11 cellular contexts compared by ENCODE assay signal in the genomic region with DNA sequence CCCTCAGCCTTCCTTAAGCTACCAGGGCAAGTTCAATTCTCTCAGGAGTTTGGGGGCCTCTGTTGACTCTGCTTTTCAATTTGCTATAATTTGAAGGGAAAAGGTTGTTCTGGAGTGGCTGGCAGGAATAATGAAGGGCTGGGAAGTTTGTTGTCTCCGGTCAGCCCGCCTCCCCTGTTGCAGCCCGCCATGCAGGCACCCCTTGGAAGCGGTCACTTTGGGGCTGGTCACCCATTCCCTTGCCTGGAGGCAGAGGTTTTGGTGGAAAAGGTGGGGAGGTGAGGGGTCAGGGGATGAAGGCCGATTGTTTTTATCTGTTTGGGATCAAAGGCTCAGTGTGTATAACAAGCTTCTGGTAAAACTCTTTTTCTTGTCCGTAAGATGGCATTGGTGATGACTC.
DNase-seq lines count a peak whose midpoint lies in the region; ATAC-seq and TF ChIP-seq lines count a peak whose summit lies in the region.
"Had no signal": no experiment of that assay in that cellular context is flagged by ENCODE, and none has a peak within 500 bp of the region (broad histone marks: within the 10 kb centered on the region; RNA-seq: fewer than 3 reads in every experiment).

No MANE protein-coding gene starts in this region.

- no peak for DNase-seq in activated naive CD4-positive, alpha-beta T cell treated with anti-CD3 and anti-CD28 coated beads for 36 hours
- no peak for DNase-seq in activated naive CD4-positive, alpha-beta T cell treated with Interleukin-2 at 50 U/mL for 16 hours
- DNase-seq in Panc1 (ENCODE audit: low read depth, low spot score), result no peak
- DNase-seq in chondrocyte (ENCODE audit: low spot score), result peak; percentile 47
- no peak for DNase-seq in central memory CD4-positive, alpha-beta T cell
- DNase-seq: activated CD4-positive, CD25-positive, alpha-beta regulatory T cell treated with anti-CD3 and anti-CD28 coated beads, Interleukin-2, amount 50 U/mL, for 72 hours; activated effector memory CD4-positive, alpha-beta T cell treated with anti-CD3 and anti-CD28 coated beads, Interleukin-2, amount 50 U/mL, for 16 hours; effector CD4-positive, alpha-beta T cell had no signal

- H3K27me3 ChIP-seq in Panc1 (ENCODE audit: control insufficient read depth, insufficient read depth, low read length), result no peaks in the 10 kb centered on the region

- CTCF ChIA-PET in activated naive CD4-positive, alpha-beta T cell treated with anti-CD3 and anti-CD28 coated beads for 36 hours (lab: Charles Lee), result interaction anchor here (2.0 kb wide), 1 partner anchor 16 kb away, joined by 5 read pairs; no protein-coding TSS in a partner anchor
- CTCF ChIA-PET in Panc1 (lab: Charles Lee), result no interaction called here

- peak overlapping the region; percentile 78 for H3K27ac Mint-ChIP-seq in activated naive CD4-positive, alpha-beta T cell treated with anti-CD3 and anti-CD28 coated beads for 36 hours
- H3K27ac Mint-ChIP-seq in chondrocyte (ENCODE audit: unreplicated experiment), result no peak overlapping the region
- H3K27ac Mint-ChIP-seq in stimulated activated memory B cell treated with anti-CD40 and anti-IgM and Interleukin-4, amounts not matched to agents 10 μg/mL and 1 μg/mL and 100 μg/mL, for 72 hours, result peak overlapping the region; percentile 80

- peaks cover 2% of the 10 kb centered on the region for H3K36me3 Mint-ChIP-seq in activated naive CD4-positive, alpha-beta T cell treated with anti-CD3 and anti-CD28 coated beads for 36 hours (ENCODE audit: low read depth)
- H3K36me3 Mint-ChIP-seq in chondrocyte (ENCODE audit: low read depth), result no peaks in the 10 kb centered on the region
- no peaks in the 10 kb centered on the region for H3K36me3 Mint-ChIP-seq in stimulated activated memory B cell treated with anti-CD40 and anti-IgM and Interleukin-4, amounts not matched to agents 10 μg/mL and 1 μg/mL and 100 μg/mL, for 72 hours

- H3K4me3 Mint-ChIP-seq in activated naive CD4-positive, alpha-beta T cell treated with anti-CD3 and anti-CD28 coated beads for 36 hours, result peak overlapping the region; percentile 55
- no peak overlapping the region for H3K4me3 Mint-ChIP-seq in chondrocyte (ENCODE audit: unreplicated experiment)
- no peak overlapping the region for H3K4me3 Mint-ChIP-seq in stimulated activated memory B cell treated with anti-CD40 and anti-IgM and Interleukin-4, amounts not matched to agents 10 μg/mL and 1 μg/mL and 100 μg/mL, for 72 hours

- peak overlapping the region; percentile 67 for H3K27ac ChIP-seq in Panc1 (ENCODE audit: low read length)

- H3K36me3 ChIP-seq in Panc1 (ENCODE audit: control insufficient read depth, insufficient read depth, low read length), result no peaks in the 10 kb centered on the region

- peaks cover 74% of the 10 kb centered on the region for H3K4me1 ChIP-seq in Panc1 (ENCODE audit: control insufficient read depth, insufficient read depth, low read length)

- in situ Hi-C loops in Panc1 (cut with HindIII; ENCODE audit: low pct_unique_long_range_greater_than_20kb, low sequenced_read_pairs), result no loop called here

- POLR2A ChIA-PET in Panc1 (lab: Charles Lee), result no interaction called here

- BruUV-seq in Panc1 (replicated peaks; lab: Mats Ljungman, UMichigan), result no TSS peak

- H3K4me3 ChIP-seq in Panc1 (ENCODE audit: low read depth in 2 of 2, low read length in 2 of 2), result no peak overlapping the region

- intact Hi-C loops in activated naive CD4-positive, alpha-beta T cell treated with anti-CD3 and anti-CD28 coated beads for 36 hours (cut with micrococcal nuclease), result loop anchor here (1.0 kb wide), 4 partner anchors 15 to 78 kb away; no protein-coding TSS in a partner anchor
- intact Hi-C loops in Panc1 (cut with micrococcal nuclease; ENCODE audit: unreplicated experiment), result no loop called here

- H3K9me3 ChIP-seq in Panc1 (ENCODE audit: control insufficient read depth, insufficient read depth, low read depth, low read length), result no peaks in the 10 kb centered on the region

- H3K4me1 Mint-ChIP-seq in activated naive CD4-positive, alpha-beta T cell treated with anti-CD3 and anti-CD28 coated beads for 36 hours (ENCODE audit: low read depth), result peaks cover 81% of the 10 kb centered on the region
- peaks cover 55% of the 10 kb centered on the region for H3K4me1 Mint-ChIP-seq in chondrocyte (ENCODE audit: low read depth)
- H3K4me1 Mint-ChIP-seq in stimulated activated memory B cell treated with anti-CD40 and anti-IgM and Interleukin-4, amounts not matched to agents 10 μg/mL and 1 μg/mL and 100 μg/mL, for 72 hours, result peaks cover 94% of the 10 kb centered on the region

- no peaks in the 10 kb centered on the region for H3K9me3 Mint-ChIP-seq in activated naive CD4-positive, alpha-beta T cell treated with anti-CD3 and anti-CD28 coated beads for 36 hours
- no peaks in the 10 kb centered on the region for H3K9me3 Mint-ChIP-seq in chondrocyte (ENCODE audit: low read depth)
- no peaks in the 10 kb centered on the region for H3K9me3 Mint-ChIP-seq in stimulated activated memory B cell treated with anti-CD40 and anti-IgM and Interleukin-4, amounts not matched to agents 10 μg/mL and 1 μg/mL and 100 μg/mL, for 72 hours

- ATAC-seq in Panc1 (no peak), HG02763 (IDR thresholded peaks at IDR 0.05; ENCODE audit: unreplicated experiment) (no peak), GM18870 (IDR thresholded peaks at IDR 0.05; ENCODE audit: unreplicated experiment) (no peak)
- ATAC-seq in stimulated activated memory B cell treated with anti-CD40 and anti-IgM and Interleukin-4, amounts not matched to agents 10 μg/mL and 1 μg/mL and 100 μg/mL, for 72 hours, result no peak

- no peak for TF ChIP-seq CTCF in Panc1 (IDR thresholded peaks at IDR 0.05)
- no peak for TF ChIP-seq CTCF in chondrocyte (IDR thresholded peaks at IDR 0.05)

- H3K27me3 Mint-ChIP-seq in activated naive CD4-positive, alpha-beta T cell treated with anti-CD3 and anti-CD28 coated beads for 36 hours (ENCODE audit: low read depth), result no peaks in the 10 kb centered on the region
- H3K27me3 Mint-ChIP-seq in chondrocyte (ENCODE audit: low read depth), result no peaks in the 10 kb centered on the region
- no peaks in the 10 kb centered on the region for H3K27me3 Mint-ChIP-seq in stimulated activated memory B cell treated with anti-CD40 and anti-IgM and Interleukin-4, amounts not matched to agents 10 μg/mL and 1 μg/mL and 100 μg/mL, for 72 hours
